Comparison of ENCODE assay signal across 15 cellular contexts in the genomic region with DNA sequence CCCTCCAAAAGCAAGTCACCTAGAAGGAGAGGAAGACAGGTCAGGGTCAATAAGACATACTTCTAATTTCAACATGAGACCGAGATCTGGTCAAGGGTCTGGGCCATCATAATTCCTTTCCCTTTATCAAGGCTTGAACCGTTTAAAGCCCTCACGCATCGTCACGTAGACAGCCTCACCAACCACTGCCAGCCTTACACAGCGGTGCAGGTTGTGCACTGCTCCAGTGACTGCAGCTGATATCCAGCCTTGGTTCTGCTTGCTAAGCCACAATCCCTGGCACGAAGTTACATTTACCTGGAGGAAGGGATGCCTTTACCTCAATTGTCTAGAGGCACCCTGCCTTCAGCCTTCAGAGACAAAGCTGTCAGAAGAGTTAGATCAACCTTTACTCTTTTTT.
DNase-seq lines count a peak whose midpoint lies in the region; ATAC-seq and TF ChIP-seq lines count a peak whose summit lies in the region.
"Had no signal": no experiment of that assay in that cellular context is flagged by ENCODE, and none has a peak within 500 bp of the region (broad histone marks: within the 10 kb centered on the region; RNA-seq: fewer than 3 reads in every experiment).

No MANE protein-coding gene starts in this region.

- 50 to 71% methylated on average over 4 to 6 of the region's 7 CpGs for WGBS in gastroesophageal sphincter (ENCODE audit: low coverage in 1 of 2), 2 donors

- DNase-seq in coronary artery (ENCODE audit: low spot score) = no peak
- DNase-seq in NCI-H1105 treated with DMSO at 0.1 percent for 48 hours (lab: John Stamatoyannopoulos, UW) = no peak
- DNase-seq in putamen (ENCODE audit: low spot score) = no peak
- DNase-seq in NCI-H2029 treated with DMSO at 0.1 percent for 48 hours (lab: John Stamatoyannopoulos, UW) = no peak
- DNase-seq: BE2C; CD4-positive, alpha-beta memory T cell; DMS79; GM23248; H7 had no signal

- H3K4me3 ChIP-seq in coronary artery = no peak overlapping the region
- no peak overlapping the region for H3K4me3 ChIP-seq in gastroesophageal sphincter
- no peak overlapping the region for H3K4me3 ChIP-seq in stomach smooth muscle (ENCODE audit: low read length in 2 of 2)
- H3K4me3 ChIP-seq: A549, GM12878, GM23248 had no signal

- H3K9me3 ChIP-seq in gastroesophageal sphincter = no peaks in the 10 kb centered on the region
- no peaks in the 10 kb centered on the region for H3K9me3 ChIP-seq in stomach smooth muscle (ENCODE audit: control insufficient read depth in 2 of 2, low read length in 2 of 2)
- H3K9me3 ChIP-seq: BE2C had no signal

- H3K36me3 ChIP-seq in gastroesophageal sphincter (peaks cover 0 to 84% of the 10 kb centered on the region in 2 donors), stomach smooth muscle (ENCODE audit: control insufficient read depth in 2 of 2, insufficient read depth in 2 of 2, low read length in 2 of 2) (peaks cover 57 to 58% of the 10 kb centered on the region in 2 donors)
- H3K36me3 ChIP-seq: BE2C had no signal

- no peaks in the 10 kb centered on the region for H3K27me3 ChIP-seq in gastroesophageal sphincter
- no peaks in the 10 kb centered on the region for H3K27me3 ChIP-seq in stomach smooth muscle (ENCODE audit: control insufficient read depth in 1 of 2, insufficient read depth in 2 of 2, low read length in 2 of 2)

- no peak for TF ChIP-seq CTCF in coronary artery (IDR thresholded peaks at IDR 0.05)
- no peak for TF ChIP-seq CTCF in gastroesophageal sphincter (IDR thresholded peaks at IDR 0.05)

- no peak overlapping the region for H3K9ac ChIP-seq in stomach smooth muscle (ENCODE audit: low read length in 2 of 2)
- H3K9ac ChIP-seq: GM23248 had no signal

- ATAC-seq in gastroesophageal sphincter = no peak
- no peak for ATAC-seq in HG02970 (IDR thresholded peaks at IDR 0.05; ENCODE audit: low FRiP score, unreplicated experiment)
- ATAC-seq: A549, GM12878 had no signal

- TF ChIP-seq EP300 in gastroesophageal sphincter (IDR thresholded peaks at IDR 0.05) = no peak

- TF ChIP-seq POLR2A in gastroesophageal sphincter (IDR thresholded peaks at IDR 0.05) = no peak

- H3K27ac ChIP-seq in coronary artery (peak overlapping the region; percentile 55 to 93), gastroesophageal sphincter (peak overlapping the region; percentile 70 to 78 (median 76)), stomach smooth muscle (ENCODE audit: low read length) (peak overlapping the region; percentile 62)
- H3K27ac ChIP-seq: A549, C4-2B, GM23248 had no signal

- H3K4me1 ChIP-seq in gastroesophageal sphincter = peaks cover 0 to 98% (median 7%) of the 10 kb centered on the region in 3 donors
- H3K4me1 ChIP-seq in stomach smooth muscle (ENCODE audit: control insufficient read depth, insufficient read depth, low read length) = peaks cover 60% of the 10 kb centered on the region
- H3K4me1 ChIP-seq: A549, BE2C had no signal
